ENCODE assay signal across 17 cellular contexts in genomic region chr5:100424017-100424416, GRCh38.
"Had no signal": no experiment of that assay in that cellular context is flagged by ENCODE, and none has a peak within 500 bp of the region (broad histone marks: within the 10 kb centered on the region; RNA-seq: fewer than 3 reads in every experiment).

No MANE protein-coding gene starts in this region.

- DNase-seq: activated CD4-positive, alpha-beta T cell treated with anti-CD3 and anti-CD28 coated beads, Interleukin-2, amount 10 ng/mL, durations not matched to agents 7 days and 5 days; activated CD8-positive, alpha-beta memory T cell treated with anti-CD3 and anti-CD28 coated beads, Interleukin-2, amount 50 U/mL, for 4 hours; activated gamma-delta T cell; activated T-cell treated with anti-CD3 and anti-CD28 coated beads, Interleukin-2, amount 50 U/mL, for 72 hours; dorsolateral prefrontal cortex; heart right ventricle; left ventricle myocardium inferior; mammary epithelial cell; naive thymus-derived CD4-positive, alpha-beta T cell; ovary; psoas muscle; right cardiac atrium; stimulated activated naive CD8-positive, alpha-beta T cell treated with anti-CD3 and anti-CD28 coated beads, Interleukin-15, Interleukin-2, amounts not matched to agents 100 U/mL and 50 U/mL, for 24 hours; substantia nigra; tibial artery had no signal

- FAIRE-seq: colon, TTC549 had no signal
